8 cellular contexts compared by ENCODE assay signal in genomic region chr11:85628771-85629341, GRCh38. TPM values are rescaled to one million over a fixed set of nuclear protein-coding genes. Genes with fewer than 3 reads are reported as not detected.
DNase-seq lines count a peak whose midpoint lies in the region; ATAC-seq, FAIRE-seq and TF ChIP-seq lines count a peak whose summit lies in the region.

No MANE protein-coding gene starts in this region.

- peak; percentile 56 for FAIRE-seq in GM18507 (lab: Jason Lieb, UNC)
- no peak for FAIRE-seq in HTR-8/SVneo (lab: Jason Lieb, UNC)

- H3K9ac ChIP-seq in mucosa of stomach (ENCODE audit: low read length): peak overlapping the region; percentile 48

- H3K36me3 ChIP-seq in mucosa of stomach (ENCODE audit: control insufficient read depth, insufficient read depth, low read length): no peaks in the 10 kb centered on the region

- CTCF ChIA-PET in RWPE1 (lab: Yijun Ruan, JAX): no interaction called here

- H3K27ac ChIP-seq in RWPE1: peak overlapping the region; percentile 93

- H3K4me1 ChIP-seq in mucosa of stomach (ENCODE audit: control insufficient read depth, insufficient read depth, low read length): peaks cover 4% of the 10 kb centered on the region

- TF ChIP-seq CTCF in RWPE1 (conservative IDR thresholded peaks at IDR 0.05; ENCODE audit: low read depth): no peak

- no peaks in the 10 kb centered on the region for H3K27me3 ChIP-seq in mucosa of stomach (ENCODE audit: control insufficient read depth, insufficient read depth, low read length)

- no peaks in the 10 kb centered on the region for H3K9me3 ChIP-seq in mucosa of stomach (ENCODE audit: control insufficient read depth, low read length)

- ATAC-seq in HG02571 (IDR thresholded peaks at IDR 0.05; ENCODE audit: unreplicated experiment) (peak; percentile 9), HG03108 (IDR thresholded peaks at IDR 0.05; ENCODE audit: unreplicated experiment) (no peak)

- POLR2A ChIA-PET in RWPE1 (lab: Yijun Ruan, JAX; ENCODE audit: low non-redundant PET): no interaction called here

- DNase-seq in GM18507 (ENCODE audit: extremely low spot score, insufficient read length, low read depth): no peak
- DNase-seq in RWPE1 (ENCODE audit: low spot score): no peak
- DNase-seq in dermis blood vessel endothelial cell: peak; percentile 26
- no peak for DNase-seq in HTR-8/SVneo (ENCODE audit: insufficient read length, low spot score)
- no peak for DNase-seq in NCI-H2107 (lab: John Stamatoyannopoulos, UW)

- H3K4me3 ChIP-seq in mucosa of stomach (ENCODE audit: low read length): peak overlapping the region; percentile 31

RNA-seq across cellular contexts. Expression of gene TMEM126B, which starts 0.5 kb away (rescaled TPM):
- total RNA-seq in dermis blood vessel endothelial cell: 55.8 and 69.4 TPM in 2 replicates

RNA-seq across cellular contexts. Expression of gene DLG2, which starts 1.7 kb away (rescaled TPM):
- total RNA-seq in dermis blood vessel endothelial cell: 0.17 and 0.51 TPM in 2 replicates

RNA-seq across cellular contexts. Expression of gene TMEM126A, which starts 18.9 kb away (rescaled TPM):
- total RNA-seq in dermis blood vessel endothelial cell: 35.1 and 35.5 TPM in 2 replicates

RNA-seq across cellular contexts. Expression of gene CREBZF, which starts 36.1 kb away (rescaled TPM):
- 27.9 and 45.9 TPM in 2 replicates for total RNA-seq in dermis blood vessel endothelial cell

RNA-seq across cellular contexts. Expression of gene CCDC89, which starts 57.1 kb away (rescaled TPM):
- not detected in 2 replicates for total RNA-seq in dermis blood vessel endothelial cell
